8 cellular contexts compared by ENCODE assay signal in genomic region chr20:47501483-47502270, GRCh38. TPM values are rescaled to one million over a fixed set of nuclear protein-coding genes. Genes with fewer than 3 reads are reported as not detected.
DNase-seq lines count a peak whose midpoint lies in the region; ATAC-seq and TF ChIP-seq lines count a peak whose summit lies in the region.

Gene NCOA3, plus strand, starts transcription at chr20:47501887. Its CDS starts 120,361 bp downstream, at chr20:47622248.

- ATAC-seq in GM19328 (IDR thresholded peaks at IDR 0.05; ENCODE audit: unreplicated experiment) = peak; percentile 85
- peak; percentile 73 for ATAC-seq in HG03521 (IDR thresholded peaks at IDR 0.05; ENCODE audit: unreplicated experiment)

- peaks cover 2 to 31% (median 18%) of the 10 kb centered on the region in 4 donors for H3K4me1 ChIP-seq in liver (ENCODE audit: control insufficient read depth in 4 of 4, insufficient read depth in 4 of 4, low read length in 3 of 4)

- no peaks in the 10 kb centered on the region for H3K36me3 ChIP-seq in liver (ENCODE audit: control insufficient read depth in 4 of 4, insufficient read depth in 3 of 4, low read depth in 1 of 4, low read length in 3 of 4)

- DNase-seq in NCI-H748 treated with DMSO at 0.1 percent for 48 hours (lab: John Stamatoyannopoulos, UW) (peak; percentile 77), dermis microvascular lymphatic vessel endothelial cell (ENCODE audit: low read depth in 2 of 2) (peak; percentile 77 to 95)
- DNase-seq in activated CD4-positive, alpha-beta T cell treated with anti-CD3 and anti-CD28 coated beads, Interleukin-2, amount 50 U/mL, for 24 hours (ENCODE audit: low read depth in 1 of 2, low spot score in 1 of 2) = peak; percentile 76 to 91
- DNase-seq in stimulated activated CD4-positive, alpha-beta T cell treated with anti-CD3 and anti-CD28 coated beads, Interleukin-4, amount 100 ng/mL, for 1 hour = peak; percentile 95

- peak; percentile 53 to 75 for TF ChIP-seq RAD21 in liver (IDR thresholded peaks at IDR 0.05)

- WGBS in liver = under 1% methylated on average over 74 of the region's 74 CpGs

- H3K9ac ChIP-seq in liver (ENCODE audit: low read depth in 1 of 2, low read length in 2 of 2) = peak within 1 kb of the TSS; percentile 64 to 77

- H3K27ac ChIP-seq in C4-2B = peak within 1 kb of the TSS; percentile 86
- peak within 1 kb of the TSS; percentile 89 to 95 for H3K27ac ChIP-seq in liver (ENCODE audit: low read depth in 1 of 2, low read length in 2 of 2)

- no peak; the same call in 1 of the 2 replicates for TF ChIP-seq CTCF in C4-2B (conservative IDR thresholded peaks at IDR 0.05)
- TF ChIP-seq CTCF in liver (IDR thresholded peaks at IDR 0.05; ENCODE audit: low read depth, low read length, missing input control) = peak; percentile 47

- peak within 1 kb of the TSS; percentile 90 to 95 (median 95) for H3K4me3 ChIP-seq in liver (ENCODE audit: low read depth in 1 of 3, low read length in 3 of 3)

- H3K27me3 ChIP-seq in liver (ENCODE audit: control insufficient read depth in 4 of 4, insufficient read depth in 4 of 4, low read length in 3 of 4) = no peaks in the 10 kb centered on the region

- no peaks in the 10 kb centered on the region for H3K9me3 ChIP-seq in liver (ENCODE audit: control insufficient read depth in 4 of 4, low read length in 3 of 4)

TF ChIP-seq in liver, 16 proteins besides CTCF, POLR2A, EP300 and RAD21:
- no peak for TF ChIP-seq NR2F2 (IDR thresholded peaks at IDR 0.05)
- peak; percentile 60 for TF ChIP-seq SP1 (IDR thresholded peaks at IDR 0.05)
- no peak for TF ChIP-seq HNF4G (IDR thresholded peaks at IDR 0.05)
- no peak for TF ChIP-seq ZBTB33 (IDR thresholded peaks at IDR 0.05)
- peak; percentile 23 for TF ChIP-seq FOXA2 (IDR thresholded peaks at IDR 0.05)
- TF ChIP-seq HNF4A (conservative IDR thresholded peaks at IDR 0.05) = no peak
- TF ChIP-seq YY1 (IDR thresholded peaks at IDR 0.05) = peak; percentile 91
- no peak for TF ChIP-seq RXRA (IDR thresholded peaks at IDR 0.05)
- no peak for TF ChIP-seq JUND (IDR thresholded peaks at IDR 0.05)
- no peak for TF ChIP-seq EGR1 (IDR thresholded peaks at IDR 0.05; ENCODE audit: low read depth in 2 of 2)
- peak; percentile 97 for TF ChIP-seq TAF1 (conservative IDR thresholded peaks at IDR 0.05)
- TF ChIP-seq ATF3 (IDR thresholded peaks at IDR 0.05) = no peak
- TF ChIP-seq, protein P1, sequence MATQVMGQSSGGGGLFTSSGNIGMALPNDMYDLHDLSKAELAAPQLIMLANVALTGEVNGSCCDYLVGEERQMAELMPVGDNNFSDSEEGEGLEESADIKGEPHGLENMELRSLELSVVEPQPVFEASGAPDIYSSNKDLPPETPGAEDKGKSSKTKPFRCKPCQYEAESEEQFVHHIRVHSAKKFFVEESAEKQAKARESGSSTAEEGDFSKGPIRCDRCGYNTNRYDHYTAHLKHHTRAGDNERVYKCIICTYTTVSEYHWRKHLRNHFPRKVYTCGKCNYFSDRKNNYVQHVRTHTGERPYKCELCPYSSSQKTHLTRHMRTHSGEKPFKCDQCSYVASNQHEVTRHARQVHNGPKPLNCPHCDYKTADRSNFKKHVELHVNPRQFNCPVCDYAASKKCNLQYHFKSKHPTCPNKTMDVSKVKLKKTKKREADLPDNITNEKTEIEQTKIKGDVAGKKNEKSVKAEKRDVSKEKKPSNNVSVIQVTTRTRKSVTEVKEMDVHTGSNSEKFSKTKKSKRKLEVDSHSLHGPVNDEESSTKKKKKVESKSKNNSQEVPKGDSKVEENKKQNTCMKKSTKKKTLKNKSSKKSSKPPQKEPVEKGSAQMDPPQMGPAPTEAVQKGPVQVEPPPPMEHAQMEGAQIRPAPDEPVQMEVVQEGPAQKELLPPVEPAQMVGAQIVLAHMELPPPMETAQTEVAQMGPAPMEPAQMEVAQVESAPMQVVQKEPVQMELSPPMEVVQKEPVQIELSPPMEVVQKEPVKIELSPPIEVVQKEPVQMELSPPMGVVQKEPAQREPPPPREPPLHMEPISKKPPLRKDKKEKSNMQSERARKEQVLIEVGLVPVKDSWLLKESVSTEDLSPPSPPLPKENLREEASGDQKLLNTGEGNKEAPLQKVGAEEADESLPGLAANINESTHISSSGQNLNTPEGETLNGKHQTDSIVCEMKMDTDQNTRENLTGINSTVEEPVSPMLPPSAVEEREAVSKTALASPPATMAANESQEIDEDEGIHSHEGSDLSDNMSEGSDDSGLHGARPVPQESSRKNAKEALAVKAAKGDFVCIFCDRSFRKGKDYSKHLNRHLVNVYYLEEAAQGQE (IDR thresholded peaks at IDR 0.05) = peak; percentile 94
- TF ChIP-seq GABPA (IDR thresholded peaks at IDR 0.05 in 1 of 2, conservative IDR thresholded peaks at IDR 0.05 in 1 of 2) = peak in 1 of 2 donors; percentile 56

RNA-seq across cellular contexts. Expression of gene NCOA3, which starts in this region (rescaled TPM):
- total RNA-seq in dermis microvascular lymphatic vessel endothelial cell = 22.5 and 35.5 TPM in 2 replicates
- total RNA-seq in liver = 10 to 100 TPM; 12.6 to 18.2 TPM
- 1 to 10 TPM; 3.8 to 5.2 TPM for polyA plus RNA-seq in liver

Comparison
In these comparisons a context has a peak if more than half of its experiments do, and no peak if none do; other contexts are left out.
1. Peak in every context shown above with its lines: DNase-seq, ATAC-seq, H3K4me3 ChIP-seq and H3K27ac ChIP-seq.